Comparison of ENCODE assay signal across 24 cellular contexts in genomic region chr1:16251381-16251780, GRCh38. TPM values are rescaled to one million over a fixed set of nuclear protein-coding genes. Genes with fewer than 3 reads are reported as not detected.
DNase-seq lines count a peak whose midpoint lies in the region; ATAC-seq and TF ChIP-seq lines count a peak whose summit lies in the region.
"Had no signal": no experiment of that assay in that cellular context is flagged by ENCODE, and none has a peak within 500 bp of the region (broad histone marks: within the 10 kb centered on the region; RNA-seq: fewer than 3 reads in every experiment).

No MANE protein-coding gene starts in this region.

- H3K4me1 ChIP-seq in right atrium auricular region: peaks cover 0 to 68% of the 10 kb centered on the region in 2 donors
- peaks cover 21 to 78% (median 51%) of the 10 kb centered on the region in 3 donors for H3K4me1 ChIP-seq in esophagus squamous epithelium
- peaks cover 37% of the 10 kb centered on the region for H3K4me1 ChIP-seq in stomach smooth muscle (ENCODE audit: control insufficient read depth, insufficient read depth, low read length)
- peaks cover 47% of the 10 kb centered on the region for H3K4me1 ChIP-seq in vagina
- peaks cover 57% of the 10 kb centered on the region for H3K4me1 ChIP-seq in BE2C

- H3K9ac ChIP-seq in stomach smooth muscle (ENCODE audit: low read length in 2 of 2): no peak overlapping the region

- no peak for TF ChIP-seq POLR2A in esophagus squamous epithelium (IDR thresholded peaks at IDR 0.05)
- TF ChIP-seq POLR2A in vagina (IDR thresholded peaks at IDR 0.05): no peak

- TF ChIP-seq CTCF in right atrium auricular region (IDR thresholded peaks at IDR 0.05): no peak
- no peak for TF ChIP-seq CTCF in esophagus squamous epithelium (IDR thresholded peaks at IDR 0.05)
- no peak for TF ChIP-seq CTCF in vagina (IDR thresholded peaks at IDR 0.05)
- TF ChIP-seq CTCF in BE2C (IDR thresholded peaks at IDR 0.05; ENCODE audit: low read depth, low read length): no peak

- H3K9me3 ChIP-seq in right atrium auricular region (no peaks in the 10 kb centered on the region), esophagus squamous epithelium (no peaks in the 10 kb centered on the region), stomach smooth muscle (ENCODE audit: control insufficient read depth in 2 of 2, low read length in 2 of 2) (no peaks in the 10 kb centered on the region), vagina (no peaks in the 10 kb centered on the region), BE2C (no peaks in the 10 kb centered on the region)
- H3K9me3 ChIP-seq: pancreas, upper lobe of left lung had no signal

- H3K27me3 ChIP-seq in right atrium auricular region (no peaks in the 10 kb centered on the region), esophagus squamous epithelium (no peaks in the 10 kb centered on the region), stomach smooth muscle (ENCODE audit: control insufficient read depth in 1 of 2, insufficient read depth in 2 of 2, low read length in 2 of 2) (no peaks in the 10 kb centered on the region), vagina (no peaks in the 10 kb centered on the region), BE2C (no peaks in the 10 kb centered on the region)
- H3K27me3 ChIP-seq: pancreas, upper lobe of left lung had no signal

- DNase-seq in right atrium auricular region (ENCODE audit: low spot score): no peak
- no peak for DNase-seq in cardiac septum (ENCODE audit: low spot score)
- no peak for DNase-seq in esophagus squamous epithelium (lab: John Stamatoyannopoulos, UW)
- DNase-seq in vagina (ENCODE audit: extremely low spot score in 2 of 2): no peak
- DNase-seq in NCI-H748 treated with DMSO at 0.1 percent for 48 hours (lab: John Stamatoyannopoulos, UW): no peak
- no peak for DNase-seq in BE2C
- DNase-seq: activated CD4-positive, alpha-beta memory T cell treated with anti-CD3 and anti-CD28 coated beads for 36 hours; activated CD4-positive, CD25-positive, alpha-beta regulatory T cell treated with anti-CD3 and anti-CD28 coated beads, Interleukin-2, amount 50 U/mL, for 72 hours; activated effector memory CD4-positive, alpha-beta T cell treated with Interleukin-2 at 50 U/mL for 16 hours; activated naive CD8-positive, alpha-beta T cell treated with anti-CD3 and anti-CD28 coated beads for 36 hours; Calu3; cerebellar nuclear complex; DMS79 treated with DMSO at 0.1 percent for 48 hours; GF-D8; H9; NCI-H1694 treated with DMSO at 0.1 percent for 48 hours; NCI-H69; stimulated activated CD4-positive, alpha-beta T cell treated with anti-CD3 and anti-CD28 coated beads, Interleukin-15, amount 100 ng/mL, for 24 hours; stimulated activated naive CD4-positive, alpha-beta T cell treated with Interleukin-2 at 50 U/mL for 16 hours; upper lobe of left lung had no signal

- H3K36me3 ChIP-seq in right atrium auricular region (peaks cover 41% of the 10 kb centered on the region), esophagus squamous epithelium (peaks cover 15 to 71% (median 18%) of the 10 kb centered on the region in 3 donors), stomach smooth muscle (ENCODE audit: control insufficient read depth in 2 of 2, insufficient read depth in 2 of 2, low read length in 2 of 2) (peaks cover 40 to 53% of the 10 kb centered on the region in 2 donors), vagina (peaks cover 0 to 35% of the 10 kb centered on the region in 2 donors), BE2C (peaks cover 15% of the 10 kb centered on the region)

- H3K4me3 ChIP-seq in right atrium auricular region (no peak overlapping the region), esophagus squamous epithelium (no peak overlapping the region), stomach smooth muscle (ENCODE audit: low read length in 2 of 2) (no peak overlapping the region), vagina (no peak overlapping the region), BE2C (ENCODE audit: low read depth, low read length) (no peak overlapping the region)
- H3K4me3 ChIP-seq: pancreas, SK-N-MC, upper lobe of left lung had no signal

- WGBS in esophagus squamous epithelium, 2 donors: 94% methylated on average over 9 of the region's 10 CpGs; no CpG with 5 or more reads in 1 of the 2 donors

- intact Hi-C loops in cardiac septum (cut with DNase I) (no loop called here), esophagus squamous epithelium (cut with DNase I) (loop anchor here (10.0 kb wide), 1 partner anchor 103 kb away; the partner anchor contains the start of gene FBXO42), vagina (cut with DNase I) (no loop called here)

- H3K27ac ChIP-seq in right atrium auricular region: peak overlapping the region; percentile 76 to 81
- peak overlapping the region; percentile 69 to 95 (median 88) for H3K27ac ChIP-seq in esophagus squamous epithelium
- H3K27ac ChIP-seq in stomach smooth muscle (ENCODE audit: low read length): peak overlapping the region; percentile 62
- peak overlapping the region; percentile 87 for H3K27ac ChIP-seq in vagina
- H3K27ac ChIP-seq: pancreas had no signal

- no peak for ATAC-seq in HG03342 (IDR thresholded peaks at IDR 0.05; ENCODE audit: unreplicated experiment)
- ATAC-seq: pancreas had no signal

RNA-seq across cellular contexts. Expression of gene CPLANE2, which starts 14.4 kb away (rescaled TPM):
- 1 to 10 TPM; 4.4 to 5.0 TPM for total RNA-seq in right atrium auricular region
- total RNA-seq in cardiac septum: 10.6 TPM
- total RNA-seq in esophagus squamous epithelium: 1 to 10 TPM; 3.6 to 5.6 (median 3.9) TPM
- total RNA-seq in vagina: 1.2 TPM
- polyA plus RNA-seq in BE2C (2012; ENCODE audit: insufficient read depth, insufficient read length, low read depth): 2.4 TPM

RNA-seq across cellular contexts. Expression of gene ARHGEF19, which starts 38.9 kb away (rescaled TPM):
- total RNA-seq in right atrium auricular region (1 to 10 TPM; 1.5 to 4.8 TPM), cardiac septum (1.3 TPM), esophagus squamous epithelium (10 to 100 TPM; 15.8 to 27.1 (median 20.6) TPM), vagina (19.4 TPM)
- polyA plus RNA-seq in BE2C (2012; ENCODE audit: insufficient read depth, insufficient read length, low read depth): 13.3 TPM
